In the genomic region with DNA sequence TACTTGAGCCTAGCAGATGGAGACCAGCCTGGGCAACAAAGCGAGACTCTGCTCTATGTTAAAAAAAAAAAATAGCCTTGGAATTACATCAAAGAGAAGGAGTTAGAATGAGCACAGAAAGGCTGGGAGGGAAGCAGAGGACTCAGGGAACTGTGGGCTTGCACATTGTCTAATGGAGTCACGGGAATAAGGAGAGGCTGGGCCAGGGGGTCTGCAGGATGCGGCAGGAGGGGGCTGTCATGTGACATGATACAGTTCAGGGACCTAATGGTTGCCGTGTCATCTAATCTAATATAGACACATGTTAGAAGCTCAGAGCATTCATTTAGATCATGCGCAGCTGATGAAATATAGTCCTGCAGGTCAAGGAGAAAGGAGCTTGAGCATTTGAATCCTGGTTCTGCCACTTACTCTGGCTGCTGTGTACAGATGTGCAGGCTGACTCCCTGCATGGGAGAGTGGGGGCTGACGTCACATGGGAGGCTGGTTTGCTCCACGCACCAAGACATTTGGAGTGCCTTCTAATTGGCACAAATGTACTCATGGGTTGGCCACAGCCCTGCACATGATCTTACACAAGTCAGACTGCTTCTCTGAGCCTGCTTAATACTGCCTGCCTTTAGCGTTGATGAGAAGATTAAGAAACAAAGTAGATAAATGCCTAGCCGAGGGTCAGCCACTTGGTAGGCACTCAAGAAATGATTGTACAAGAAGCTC, we compare ENCODE assay signal across 8 cellular contexts. TPM values are rescaled to one million over a fixed set of nuclear protein-coding genes. Genes with fewer than 3 reads are reported as not detected.
A peak's percentile ranks its signal among the peaks of the same experiment; 100 is the strongest.
DNase-seq lines count a peak whose midpoint lies in the region; ATAC-seq and TF ChIP-seq lines count a peak whose summit lies in the region.

No MANE protein-coding gene starts in this region.

- TF ChIP-seq CTCF in GM20000 (IDR thresholded peaks at IDR 0.05; ENCODE audit: extremely low read depth, missing control alignments) = no peak

- DNase-seq in activated CD4-positive, CD25-positive, alpha-beta regulatory T cell treated with anti-CD3 and anti-CD28 coated beads, Interleukin-2, amount 50 U/mL, for 72 hours = no peak
- DNase-seq in T-helper 9 cell (peak; percentile 22), GM20000 (ENCODE audit: low spot score) (no peak), NCI-H1436 treated with DMSO at 0.1 percent for 48 hours (lab: John Stamatoyannopoulos, UW) (no peak)
- DNase-seq in stimulated activated CD4-positive, alpha-beta T cell treated with anti-CD3 and anti-CD28 coated beads, Interleukin-2, amount 100 ng/mL, for 24 hours = peak; percentile 44 to 48

- peak; percentile 16 to 22 for ATAC-seq in activated CD4-positive, CD25-positive, alpha-beta regulatory T cell treated with anti-CD3 and anti-CD28 coated beads, Interleukin-2, amount 50 U/mL, for 24 hours
- ATAC-seq in esophagus mucosa = peak; percentile 45
- no peak for ATAC-seq in HG03175 (IDR thresholded peaks at IDR 0.05; ENCODE audit: unreplicated experiment)

RNA-seq across cellular contexts. Expression of a gene that starts 32.7 kb away (rescaled TPM):
- total RNA-seq in esophagus mucosa = not detected

RNA-seq across cellular contexts. Expression of a gene that starts 57.8 kb away (rescaled TPM):
- total RNA-seq in esophagus mucosa = 88.6 TPM

Comparison
In these comparisons a context has a peak if more than half of its experiments do, and no peak if none do; other contexts are left out.
1. DNase-seq: peak in T-helper 9 cell (single experiment) and stimulated activated CD4-positive, alpha-beta T cell treated with anti-CD3 and anti-CD28 coated beads, Interleukin-2, amount 100 ng/mL, for 24 hours (2 of 2); none in activated CD4-positive, CD25-positive, alpha-beta regulatory T cell treated with anti-CD3 and anti-CD28 coated beads, Interleukin-2, amount 50 U/mL, for 72 hours (single experiment), GM20000 (single experiment) and NCI-H1436 treated with DMSO at 0.1 percent for 48 hours (single experiment).